8 cellular contexts compared by ENCODE assay signal in the genomic region with DNA sequence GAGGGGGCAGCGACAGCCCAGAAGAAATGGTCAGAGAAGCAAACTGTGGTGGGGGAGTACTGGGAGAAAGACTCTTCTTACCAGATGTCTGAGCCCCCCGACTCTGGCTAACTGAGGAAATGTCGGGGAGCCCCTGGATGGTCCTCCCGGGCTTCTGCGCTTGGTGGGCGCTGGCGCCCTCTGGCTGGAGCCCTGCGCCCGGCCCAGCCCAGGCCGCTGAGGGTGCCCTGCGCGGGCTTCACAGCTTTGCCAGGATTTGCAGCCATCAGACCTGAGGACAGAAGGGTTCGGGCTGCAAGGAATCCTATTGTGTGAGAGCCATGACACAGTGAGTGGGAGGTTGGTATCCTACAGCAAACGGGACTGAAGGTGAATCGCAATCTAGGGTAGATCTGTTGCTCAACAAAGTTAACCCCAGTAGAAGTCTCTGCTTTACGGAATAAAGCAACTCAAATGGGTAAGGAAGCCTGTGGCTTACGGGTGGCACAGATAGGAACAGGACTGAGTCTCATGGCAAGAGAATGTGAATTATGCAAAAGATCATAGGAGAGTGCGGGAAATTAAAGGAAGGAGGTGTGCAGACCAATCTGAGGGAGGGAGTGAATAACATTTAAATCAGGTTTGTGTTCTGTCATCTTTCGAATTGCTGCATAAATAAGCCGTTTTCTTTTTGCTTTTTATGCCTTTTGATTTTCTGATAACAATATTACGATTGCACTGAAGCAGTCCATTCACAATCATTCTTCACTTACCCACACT. TPM values are rescaled to one million over a fixed set of nuclear protein-coding genes. Genes with fewer than 3 reads are reported as not detected.
DNase-seq lines count a peak whose midpoint lies in the region; ATAC-seq and TF ChIP-seq lines count a peak whose summit lies in the region.

No MANE protein-coding gene starts in this region.

- H3K9ac ChIP-seq in BLaER1: 0 out of 2 replicates have a peak overlapping the region, but pooled peaks have one; percentile 63
- peak overlapping the region; percentile 59 for H3K9ac ChIP-seq in mucosa of stomach (ENCODE audit: low read length)

- H3K27ac Mint-ChIP-seq in activated B cell treated with CpG ODN at 0.5 μM for 24 hours: no peak overlapping the region

- DNase-seq in HuH-7.5 (ENCODE audit: low spot score) (peak; percentile 54), activated B cell treated with CpG ODN at 0.5 μM for 24 hours (no peak), fibroblast of mammary gland (ENCODE audit: low read depth) (peak; percentile 17)

- ATAC-seq in GM18519 (IDR thresholded peaks at IDR 0.05; ENCODE audit: low FRiP score, unreplicated experiment) (peak; percentile 28), activated B cell treated with CpG ODN at 0.5 μM for 24 hours (ENCODE audit: low read depth) (peak; percentile 53), GM21515 (IDR thresholded peaks at IDR 0.05; ENCODE audit: unreplicated experiment) (no peak)

- intact Hi-C loops in activated B cell treated with CpG ODN at 0.5 μM for 24 hours (cut with micrococcal nuclease): loop anchor here (2.0 to 5.0 kb wide), 2 partner anchors 271 to 400 kb away; no protein-coding TSS in a partner anchor

- TF ChIP-seq CTCF in activated B cell treated with CpG ODN at 0.5 μM for 24 hours (IDR thresholded peaks at IDR 0.05) (no peak), fibroblast of mammary gland (conservative IDR thresholded peaks at IDR 0.05; ENCODE audit: control insufficient read depth, insufficient read depth, low read depth, low read length) (peak; percentile 56)

- peaks cover 64% of the 10 kb centered on the region for H3K27me3 Mint-ChIP-seq in activated B cell treated with CpG ODN at 0.5 μM for 24 hours

- peak overlapping the region; percentile 81 for H3K4me3 ChIP-seq in BLaER1
- H3K4me3 ChIP-seq in fibroblast of mammary gland (ENCODE audit: control insufficient read depth, low read depth, low read length): peak overlapping the region; percentile 55
- H3K4me3 ChIP-seq in mucosa of stomach (ENCODE audit: low read length): peak overlapping the region; percentile 3
- peak overlapping the region; percentile 54 for H3K4me3 ChIP-seq in urinary bladder (ENCODE audit: low read depth, low read length)

- peak overlapping the region; percentile 71 for H3K4me3 Mint-ChIP-seq in activated B cell treated with CpG ODN at 0.5 μM for 24 hours

- POLR2A ChIA-PET in activated B cell treated with CpG ODN at 0.5 μM for 24 hours (lab: Charles Lee): no interaction called here

- H3K4me2 ChIP-seq in BLaER1: peak overlapping the region; percentile 91

- 13% methylated on average over 21 of the region's 21 CpGs for WGBS in urinary bladder

- peaks cover 10% of the 10 kb centered on the region for H3K4me1 Mint-ChIP-seq in activated B cell treated with CpG ODN at 0.5 μM for 24 hours

- H3K4me1 ChIP-seq in BLaER1 (no peaks in the 10 kb centered on the region), mucosa of stomach (ENCODE audit: control insufficient read depth, insufficient read depth, low read length) (no peaks in the 10 kb centered on the region), urinary bladder (ENCODE audit: insufficient read depth) (no peaks in the 10 kb centered on the region)

- no peaks in the 10 kb centered on the region for H3K9me3 Mint-ChIP-seq in activated B cell treated with CpG ODN at 0.5 μM for 24 hours

- CTCF ChIA-PET in activated B cell treated with CpG ODN at 0.5 μM for 24 hours (lab: Charles Lee): interaction anchor here (1.0 to 1.2 kb wide), 3 partner anchors 270 to 272 kb away, joined by 3 to 4 read pairs (median 3); no protein-coding TSS in a partner anchor

- H3K9me3 ChIP-seq in BLaER1 (no peaks in the 10 kb centered on the region), mucosa of stomach (ENCODE audit: control insufficient read depth, low read length) (no peaks in the 10 kb centered on the region)

- H3K36me3 ChIP-seq in BLaER1: no peaks in the 10 kb centered on the region
- no peaks in the 10 kb centered on the region for H3K36me3 ChIP-seq in mucosa of stomach (ENCODE audit: control insufficient read depth, insufficient read depth, low read length)
- no peaks in the 10 kb centered on the region for H3K36me3 ChIP-seq in urinary bladder (ENCODE audit: insufficient read depth)

- no peaks in the 10 kb centered on the region for H3K36me3 Mint-ChIP-seq in activated B cell treated with CpG ODN at 0.5 μM for 24 hours (ENCODE audit: low read depth)

- no peaks in the 10 kb centered on the region for H4K20me1 ChIP-seq in BLaER1

- H3K27me3 ChIP-seq in BLaER1 (peaks cover 24% of the 10 kb centered on the region), mucosa of stomach (ENCODE audit: control insufficient read depth, insufficient read depth, low read length) (peaks cover 28% of the 10 kb centered on the region)

- H3K27ac ChIP-seq in BLaER1: no peak overlapping the region
- peak overlapping the region; percentile 53 for H3K27ac ChIP-seq in urinary bladder (ENCODE audit: low read depth)

RNA-seq across cellular contexts. Expression of a gene that starts 0.7 kb away (rescaled TPM):
- total RNA-seq in activated B cell treated with CpG ODN at 0.5 μM for 24 hours (not detected in 2 replicates), urinary bladder (23.7 TPM)
- polyA plus RNA-seq in urinary bladder: 60.2 TPM

Comparison
In these comparisons a context has a peak if more than half of its experiments do, and no peak if none do; other contexts are left out.
1. H3K4me3 ChIP-seq: peak in every context shown above with its lines; median percentile 81 in BLaER1; 55 in fibroblast of mammary gland; 54 in urinary bladder; 3 in mucosa of stomach.
2. RNA of a gene that starts 0.7 kb away (total RNA-seq): 23.7 TPM in urinary bladder (single experiment); not detected in activated B cell treated with CpG ODN at 0.5 μM for 24 hours; every median in the first group is over 10 times any median in the second.